In genomic region chr21:41956926-41957729, GRCh38 we compare ENCODE assay signal across 1 cellular context.
TF ChIP-seq lines count a peak whose summit lies in the region.

No MANE protein-coding gene starts in this region.

TF ChIP-seq in HepG2, 621 proteins besides CTCF, POLR2A, EP300 and RAD21:
- no peak for TF ChIP-seq FOXJ3 (CRISPR knock-in tag; IDR thresholded peaks at IDR 0.05; ENCODE audit: borderline replicate concordance)
- no peak for TF ChIP-seq REL (CRISPR knock-in tag; conservative IDR thresholded peaks at IDR 0.05)
- TF ChIP-seq MAFK (conservative IDR thresholded peaks at IDR 0.05 in 1 of 2, IDR thresholded peaks at IDR 0.05 in 1 of 2; ENCODE audit: low read length in 2 of 2): 0 out of 4 replicates have a peak, but pooled peaks of 1 of the 2 experiments have one; percentile 2
- no peak for TF ChIP-seq ZMAT3 (CRISPR knock-in tag; conservative IDR thresholded peaks at IDR 0.05)
- no peak for TF ChIP-seq ZNF552 (CRISPR knock-in tag; IDR thresholded peaks at IDR 0.05; ENCODE audit: borderline replicate concordance)
- TF ChIP-seq ZNF564 (CRISPR knock-in tag; IDR thresholded peaks at IDR 0.05): no peak
- TF ChIP-seq, protein P1, sequence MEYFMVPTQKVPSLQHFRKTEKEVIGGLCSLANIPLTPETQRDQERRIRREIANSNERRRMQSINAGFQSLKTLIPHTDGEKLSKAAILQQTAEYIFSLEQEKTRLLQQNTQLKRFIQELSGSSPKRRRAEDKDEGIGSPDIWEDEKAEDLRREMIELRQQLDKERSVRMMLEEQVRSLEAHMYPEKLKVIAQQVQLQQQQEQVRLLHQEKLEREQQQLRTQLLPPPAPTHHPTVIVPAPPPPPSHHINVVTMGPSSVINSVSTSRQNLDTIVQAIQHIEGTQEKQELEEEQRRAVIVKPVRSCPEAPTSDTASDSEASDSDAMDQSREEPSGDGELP (IDR thresholded peaks at IDR 0.05; ENCODE audit: borderline replicate concordance, low read depth): peak; percentile 67; the same call in 1 of the 2 replicates
- TF ChIP-seq GPN1 (CRISPR knock-in tag; IDR thresholded peaks at IDR 0.05; ENCODE audit: borderline replicate concordance): no peak
- TF ChIP-seq BHLHE40 (IDR thresholded peaks at IDR 0.05; ENCODE audit: low read length): no peak
- no peak for TF ChIP-seq ZNF75D (CRISPR knock-in tag; IDR thresholded peaks at IDR 0.05; ENCODE audit: borderline replicate concordance)
- no peak for TF ChIP-seq SMAD1 (CRISPR knock-in tag; IDR thresholded peaks at IDR 0.05; ENCODE audit: borderline replicate concordance, low read depth)
- TF ChIP-seq ZFP82 (CRISPR knock-in tag; IDR thresholded peaks at IDR 0.05; ENCODE audit: borderline replicate concordance): no peak
- no peak for TF ChIP-seq SETDB1 (CRISPR knock-in tag; IDR thresholded peaks at IDR 0.05; ENCODE audit: borderline replicate concordance)
- no peak for TF ChIP-seq ZNF264 (CRISPR knock-in tag; IDR thresholded peaks at IDR 0.05)
- no peak for TF ChIP-seq GABPA (IDR thresholded peaks at IDR 0.05; ENCODE audit: low read depth, low read length)
- no peak for TF ChIP-seq GABPA (CRISPR knock-in tag; IDR thresholded peaks at IDR 0.05; ENCODE audit: low read depth)
- no peak for TF ChIP-seq EHMT2 (IDR thresholded peaks at IDR 0.05; ENCODE audit: borderline replicate concordance, low read depth, low read length)
- TF ChIP-seq ZNF225 (CRISPR knock-in tag; IDR thresholded peaks at IDR 0.05): no peak
- TF ChIP-seq, protein P2, sequence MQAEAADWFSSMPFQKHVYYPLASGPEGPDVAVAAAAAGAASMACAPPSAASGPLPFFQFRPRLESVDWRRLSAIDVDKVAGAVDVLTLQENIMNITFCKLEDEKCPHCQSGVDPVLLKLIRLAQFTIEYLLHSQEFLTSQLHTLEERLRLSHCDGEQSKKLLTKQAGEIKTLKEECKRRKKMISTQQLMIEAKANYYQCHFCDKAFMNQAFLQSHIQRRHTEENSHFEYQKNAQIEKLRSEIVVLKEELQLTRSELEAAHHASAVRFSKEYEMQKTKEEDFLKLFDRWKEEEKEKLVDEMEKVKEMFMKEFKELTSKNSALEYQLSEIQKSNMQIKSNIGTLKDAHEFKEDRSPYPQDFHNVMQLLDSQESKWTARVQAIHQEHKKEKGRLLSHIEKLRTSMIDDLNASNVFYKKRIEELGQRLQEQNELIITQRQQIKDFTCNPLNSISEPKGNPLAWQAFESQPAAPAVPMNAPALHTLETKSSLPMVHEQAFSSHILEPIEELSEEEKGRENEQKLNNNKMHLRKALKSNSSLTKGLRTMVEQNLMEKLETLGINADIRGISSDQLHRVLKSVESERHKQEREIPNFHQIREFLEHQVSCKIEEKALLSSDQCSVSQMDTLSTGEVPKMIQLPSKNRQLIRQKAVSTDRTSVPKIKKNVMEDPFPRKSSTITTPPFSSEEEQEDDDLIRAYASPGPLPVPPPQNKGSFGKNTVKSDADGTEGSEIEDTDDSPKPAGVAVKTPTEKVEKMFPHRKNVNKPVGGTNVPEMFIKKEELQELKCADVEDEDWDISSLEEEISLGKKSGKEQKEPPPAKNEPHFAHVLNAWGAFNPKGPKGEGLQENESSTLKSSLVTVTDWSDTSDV (CRISPR knock-in tag; IDR thresholded peaks at IDR 0.05): no peak
- TF ChIP-seq NFE2 (CRISPR knock-in tag; IDR thresholded peaks at IDR 0.05): no peak
- TF ChIP-seq MEF2D (CRISPR knock-in tag; IDR thresholded peaks at IDR 0.05): 0 out of 2 replicates have a peak, but pooled peaks have one; percentile 27
- TF ChIP-seq, protein P3, sequence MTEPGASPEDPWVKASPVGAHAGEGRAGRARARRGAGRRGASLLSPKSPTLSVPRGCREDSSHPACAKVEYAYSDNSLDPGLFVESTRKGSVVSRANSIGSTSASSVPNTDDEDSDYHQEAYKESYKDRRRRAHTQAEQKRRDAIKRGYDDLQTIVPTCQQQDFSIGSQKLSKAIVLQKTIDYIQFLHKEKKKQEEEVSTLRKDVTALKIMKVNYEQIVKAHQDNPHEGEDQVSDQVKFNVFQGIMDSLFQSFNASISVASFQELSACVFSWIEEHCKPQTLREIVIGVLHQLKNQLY (CRISPR knock-in tag; IDR thresholded peaks at IDR 0.05): no peak
- TF ChIP-seq UBTF (CRISPR knock-in tag; IDR thresholded peaks at IDR 0.05): no peak
- no peak for TF ChIP-seq KDM5B (CRISPR knock-in tag; IDR thresholded peaks at IDR 0.05; ENCODE audit: borderline replicate concordance)
- TF ChIP-seq HDAC6 (IDR thresholded peaks at IDR 0.05; ENCODE audit: low read depth, low read length): no peak
- TF ChIP-seq NFE2L2 (IDR thresholded peaks at IDR 0.05; ENCODE audit: low read length): peak; percentile 56; the same call in 1 of the 2 replicates
- 0 out of 2 replicates have a peak, but pooled peaks have one; percentile 25 for TF ChIP-seq SAP130 (CRISPR knock-in tag; IDR thresholded peaks at IDR 0.05; ENCODE audit: low read depth)
